Comparison of ENCODE assay signal across 8 cellular contexts in the genomic region with DNA sequence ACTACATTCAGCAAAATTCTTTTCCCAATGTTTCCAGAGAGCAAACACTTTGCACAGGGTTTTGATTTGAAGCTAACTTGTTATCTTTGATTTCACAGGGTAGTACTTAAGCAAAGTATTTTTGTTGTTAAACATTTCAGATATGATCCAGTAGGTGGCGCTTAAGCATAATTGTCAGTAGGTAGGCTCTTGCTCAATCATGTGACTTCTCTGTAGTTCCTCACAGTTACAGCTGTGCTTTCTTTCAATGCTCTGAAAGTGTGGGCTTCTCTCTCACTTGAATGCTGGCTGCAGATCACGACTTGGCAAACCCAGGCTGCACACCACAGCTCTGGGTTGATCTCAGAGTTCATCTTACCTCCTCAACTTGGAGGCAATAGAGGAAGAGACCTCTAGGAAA.
A peak's percentile ranks its signal among the peaks of the same experiment; 100 is the strongest.
DNase-seq lines count a peak whose midpoint lies in the region; ATAC-seq lines count a peak whose summit lies in the region.

No MANE protein-coding gene starts in this region.

- H3K4me1 Mint-ChIP-seq in activated naive CD8-positive, alpha-beta T cell treated with anti-CD3 and anti-CD28 coated beads for 36 hours, result no peaks in the 10 kb centered on the region

- H3K27me3 Mint-ChIP-seq in activated naive CD8-positive, alpha-beta T cell treated with anti-CD3 and anti-CD28 coated beads for 36 hours, result no peaks in the 10 kb centered on the region

- in situ Hi-C loops in SK-MEL-5 (cut with HindIII; ENCODE audit: low pct_unique_long_range_greater_than_20kb, low sequenced_read_pairs), result no loop called here

- intact Hi-C loops in left colon (cut with DNase I, micrococcal nuclease), result no loop called here

- H3K27ac Mint-ChIP-seq in activated naive CD8-positive, alpha-beta T cell treated with anti-CD3 and anti-CD28 coated beads for 36 hours, result no peak overlapping the region

- DNase-seq in AG08396 (ENCODE audit: low spot score), result peak; percentile 2
- DNase-seq in SK-MEL-5 (ENCODE audit: low read depth, low spot score), result peak; percentile 58
- no peak for DNase-seq in left colon
- DNase-seq in COLO668 (lab: John Stamatoyannopoulos, UW; ENCODE audit: unreplicated experiment), result no peak
- DNase-seq in activated naive CD8-positive, alpha-beta T cell treated with anti-CD3 and anti-CD28 coated beads for 36 hours, result no peak

- ATAC-seq in GM18867 (IDR thresholded peaks at IDR 0.05; ENCODE audit: unreplicated experiment) (peak; percentile 98), HG03342 (IDR thresholded peaks at IDR 0.05; ENCODE audit: unreplicated experiment) (peak; percentile 99), left colon (peak; percentile 58), HG03039 (IDR thresholded peaks at IDR 0.05; ENCODE audit: unreplicated experiment) (no peak)

- no peaks in the 10 kb centered on the region for H3K36me3 Mint-ChIP-seq in activated naive CD8-positive, alpha-beta T cell treated with anti-CD3 and anti-CD28 coated beads for 36 hours

- peaks cover 4% of the 10 kb centered on the region for H3K9me3 Mint-ChIP-seq in activated naive CD8-positive, alpha-beta T cell treated with anti-CD3 and anti-CD28 coated beads for 36 hours

- no peak overlapping the region for H3K4me3 Mint-ChIP-seq in activated naive CD8-positive, alpha-beta T cell treated with anti-CD3 and anti-CD28 coated beads for 36 hours

Comparison
In these comparisons a context has a peak if more than half of its experiments do, and no peak if none do; other contexts are left out.
1. DNase-seq: peak in AG08396 (single experiment) and SK-MEL-5 (single experiment); none in left colon (0 of 2), COLO668 (single experiment) and activated naive CD8-positive, alpha-beta T cell treated with anti-CD3 and anti-CD28 coated beads for 36 hours (single experiment).